Comparison of ENCODE assay signal across 14 cellular contexts in genomic region chr4:56828784-56829535, GRCh38. TPM values are rescaled to one million over a fixed set of nuclear protein-coding genes. Genes with fewer than 3 reads are reported as not detected.
A peak's percentile ranks its signal among the peaks of the same experiment; 100 is the strongest.
DNase-seq lines count a peak whose midpoint lies in the region; ATAC-seq lines count a peak whose summit lies in the region.
"Had no signal": no experiment of that assay in that cellular context is flagged by ENCODE, and none has a peak within 500 bp of the region (broad histone marks: within the 10 kb centered on the region; RNA-seq: fewer than 3 reads in every experiment).

No MANE protein-coding gene starts in this region.

- ATAC-seq in GM18517 (IDR thresholded peaks at IDR 0.05; ENCODE audit: unreplicated experiment) (peak; percentile 92), GM21717 (IDR thresholded peaks at IDR 0.05; ENCODE audit: unreplicated experiment) (peak; percentile 85), HG03469 (IDR thresholded peaks at IDR 0.05; ENCODE audit: unreplicated experiment) (peak; percentile 62), GM21360 (IDR thresholded peaks at IDR 0.05; ENCODE audit: unreplicated experiment) (no peak)
- ATAC-seq: Right ventricle myocardium inferior had no signal

- DNase-seq in fibroblast of peridontal ligament (ENCODE audit: extremely low read depth) (peak; percentile 26), NCI-H2081 (lab: John Stamatoyannopoulos, UW) (no peak), NCI-H226 (no peak), mucosa of gallbladder (ENCODE audit: low spot score) (no peak)
- DNase-seq: activated CD4-positive, CD25-positive, alpha-beta regulatory T cell treated with anti-CD3 and anti-CD28 coated beads, Interleukin-2, amount 50 U/mL, for 72 hours; activated naive CD4-positive, alpha-beta T cell treated with anti-CD3 and anti-CD28 coated beads for 36 hours; NCI-H187 had no signal

RNA-seq across cellular contexts. Expression of gene SPINK2, which starts 7.5 kb away (rescaled TPM):
- 0.63 TPM for total RNA-seq in mucosa of gallbladder
- total RNA-seq: dermis microvascular lymphatic vessel endothelial cell, hepatocyte, Right ventricle myocardium inferior had no signal
